In genomic region chr17:31842416-31843381, GRCh38 we compare ENCODE assay signal across 8 cellular contexts. TPM values are rescaled to one million over a fixed set of nuclear protein-coding genes. Genes with fewer than 3 reads are reported as not detected.
DNase-seq lines count a peak whose midpoint lies in the region; ATAC-seq, FAIRE-seq and TF ChIP-seq lines count a peak whose summit lies in the region.

No MANE protein-coding gene starts in this region.

- H3K36me3 ChIP-seq in brain microvascular endothelial cell (replicated peaks) (no peaks in the 10 kb centered on the region), iPS-15b (ENCODE audit: control insufficient read depth, insufficient read depth, low read length) (no peaks in the 10 kb centered on the region)

- ATAC-seq in GM19324 (IDR thresholded peaks at IDR 0.05; ENCODE audit: low FRiP score, unreplicated experiment) (no peak), HG02763 (IDR thresholded peaks at IDR 0.05; ENCODE audit: unreplicated experiment) (no peak)

- H3K4me3 ChIP-seq in brain microvascular endothelial cell (ENCODE audit: low read depth, low read length) (peak overlapping the region; percentile 31), iPS-15b (ENCODE audit: low read depth, low read length) (peak overlapping the region; percentile 14), skeletal muscle cell (ENCODE audit: low read depth, low read length) (peak overlapping the region; percentile 28)

- in situ Hi-C loops in brain microvascular endothelial cell (cut with HindIII; ENCODE audit: low pct_ligation_motif_present, low sequenced_read_pairs): no loop called here

- H3K4me1 ChIP-seq in iPS-15b (ENCODE audit: control insufficient read depth, insufficient read depth, low read length): no peaks in the 10 kb centered on the region

- H3K9ac ChIP-seq in iPS-15b (ENCODE audit: low read depth, low read length): no peak overlapping the region

- no peak for TF ChIP-seq POLR2A in GM12891 (IDR thresholded peaks at IDR 0.05; ENCODE audit: low read depth, low read length)

- no peaks in the 10 kb centered on the region for H3K9me3 ChIP-seq in iPS-15b (ENCODE audit: control insufficient read depth, insufficient read depth, low read length)

- DNase-seq in GM12891 (ENCODE audit: insufficient read length, low spot score) (peak; percentile 59), NCI-H2081 treated with DMSO at 0.1 percent for 48 hours (lab: John Stamatoyannopoulos, UW) (peak; percentile 25), brain microvascular endothelial cell (peak; percentile 49), skeletal muscle cell (ENCODE audit: low read depth) (peak; percentile 47)

- peak; percentile 91 for FAIRE-seq in GM12891 (lab: Jason Lieb, UNC)
- FAIRE-seq in TTC549 (lab: Jason Lieb, UNC): peak; percentile 72

- H3K27ac ChIP-seq in brain microvascular endothelial cell: no peak overlapping the region

- peak; percentile 96 for TF ChIP-seq CTCF in brain microvascular endothelial cell (IDR thresholded peaks at IDR 0.05; ENCODE audit: low read depth, low read length, missing control alignments)

- no peaks in the 10 kb centered on the region for H3K27me3 ChIP-seq in brain microvascular endothelial cell (replicated peaks)
- peaks cover 10% of the 10 kb centered on the region for H3K27me3 ChIP-seq in iPS-15b (ENCODE audit: control insufficient read depth, insufficient read depth, low read length)

TF ChIP-seq in GM12891, 5 proteins besides CTCF, POLR2A, EP300 and RAD21:
- TF ChIP-seq SPI1 (IDR thresholded peaks at IDR 0.05; ENCODE audit: low read depth, low read length) (no peak), TAF1 (IDR thresholded peaks at IDR 0.05; ENCODE audit: low read depth, low read length) (no peak), POU2F2 (IDR thresholded peaks at IDR 0.05; ENCODE audit: low read depth, low read length) (no peak), PAX5 (IDR thresholded peaks at IDR 0.05; ENCODE audit: insufficient read depth, low read length, severe bottlenecking) (no peak), POLR2AphosphoS5 (IDR thresholded peaks at IDR 0.05; ENCODE audit: low read depth, low read length) (no peak)

RNA-seq across cellular contexts. Expression of gene COPRS, which starts 16.3 kb away (rescaled TPM):
- polyA plus RNA-seq in GM12891 (2012; ENCODE audit: low read depth, missing spikeins): 15.9 TPM

RNA-seq across cellular contexts. Expression of gene UTP6, which starts 58.8 kb away (rescaled TPM):
- 54.2 TPM for polyA plus RNA-seq in GM12891 (2012; ENCODE audit: low read depth, missing spikeins)
